17 cellular contexts compared by ENCODE assay signal in genomic region chr12:46744256-46744655, GRCh38.
DNase-seq lines count a peak whose midpoint lies in the region.
"Had no signal": no experiment of that assay in that cellular context is flagged by ENCODE, and none has a peak within 500 bp of the region (broad histone marks: within the 10 kb centered on the region; RNA-seq: fewer than 3 reads in every experiment).

No MANE protein-coding gene starts in this region.

- DNase-seq in AG20443 (ENCODE audit: low spot score) (peak; percentile 20), M059J (ENCODE audit: low read depth) (peak; percentile 51), fibroblast of peridontal ligament (ENCODE audit: extremely low read depth) (peak; percentile 82), SHP77 (lab: John Stamatoyannopoulos, UW) (no peak), NCI-H2171 (lab: John Stamatoyannopoulos, UW) (no peak), UCSD-AML1 (lab: John Stamatoyannopoulos, UW; ENCODE audit: unreplicated experiment) (no peak)
- no peak for DNase-seq in stimulated activated CD4-positive, alpha-beta T cell treated with anti-CD3 and anti-CD28 coated beads, Interleukin-15, amount 100 ng/mL, for 24 hours
- DNase-seq: AML-193; C1 segment of cervical spinal cord; CD8-positive, alpha-beta T cell; NCI-H1105 treated with DMSO at 0.1 percent for 48 hours; NCI-H2029 treated with DMSO at 0.1 percent for 48 hours; NCI-H524 treated with DMSO at 0.1 percent for 48 hours; NCI-H82; Peyer's patch; SJCRH30; T-cell had no signal

Comparison
In these comparisons a context has a peak if more than half of its experiments do, and no peak if none do; other contexts are left out.
1. DNase-seq: peak in AG20443 (single experiment), M059J (single experiment) and fibroblast of peridontal ligament (single experiment); none in SHP77 (0 of 2), NCI-H2171 (single experiment), stimulated activated CD4-positive, alpha-beta T cell treated with anti-CD3 and anti-CD28 coated beads, Interleukin-15, amount 100 ng/mL, for 24 hours (single experiment) and UCSD-AML1 (single experiment).